1 cellular context compared by ENCODE assay signal in genomic region chr13:33006646-33007045, GRCh38.
TF ChIP-seq lines count a peak whose summit lies in the region.

No MANE protein-coding gene starts in this region.

TF ChIP-seq in HepG2, 621 proteins besides CTCF, POLR2A, EP300 and RAD21 (continued from another document):
- TF ChIP-seq ZNF407 (CRISPR knock-in tag; IDR thresholded peaks at IDR 0.05; ENCODE audit: not compliant biosample characterization), result no peak
- TF ChIP-seq CBX5 (CRISPR knock-in tag; IDR thresholded peaks at IDR 0.05; ENCODE audit: borderline replicate concordance), result no peak
